In genomic region chr1:1197188-1197500, GRCh38 we compare ENCODE assay signal across 32 cellular contexts. TPM values are rescaled to one million over a fixed set of nuclear protein-coding genes. Genes with fewer than 3 reads are reported as not detected.
"Had no signal": no experiment of that assay in that cellular context is flagged by ENCODE, and none has a peak within 500 bp of the region (broad histone marks: within the 10 kb centered on the region; RNA-seq: fewer than 3 reads in every experiment).

No MANE protein-coding gene starts in this region.

- ATAC-seq: activated CD8-positive, alpha-beta T cell treated with anti-CD3 and anti-CD28 coated beads for 36 hours; activated T-cell treated with anti-CD3 and anti-CD28 coated beads, Interleukin-2, amount 50 U/mL, for 72 hours; Panc1 had no signal

- H3K4me3 Mint-ChIP-seq: activated B cell treated with CpG ODN at 0.5 μM for 24 hours; activated CD8-positive, alpha-beta T cell treated with anti-CD3 and anti-CD28 coated beads for 36 hours; activated naive CD4-positive, alpha-beta T cell treated with anti-CD3 and anti-CD28 coated beads, Interleukin-2, amount 50 U/mL, for 24 hours; activated naive CD8-positive, alpha-beta T cell treated with anti-CD3 and anti-CD28 coated beads, Interleukin-2, amount 10 ng/mL, durations not matched to agents 7 days and 5 days; activated T-cell treated with anti-CD3 and anti-CD28 coated beads, Interleukin-2, amount 50 U/mL, for 72 hours; T-helper 2 cell treated with Interferon-gamma antibody and Interleukin-4, amounts not matched to agents 5 μg/mL and 100 μg/mL, for 36 hours had no signal

- DNase-seq: activated CD4-positive, alpha-beta T cell treated with anti-CD3 and anti-CD28 coated beads for 4 hours; activated CD4-positive, CD25-positive, alpha-beta regulatory T cell treated with anti-CD3 and anti-CD28 coated beads, Interleukin-2, amount 50 U/mL, for 72 hours; activated CD8-positive, alpha-beta T cell treated with anti-CD3 and anti-CD28 coated beads for 36 hours; activated gamma-delta T cell; activated naive CD4-positive, alpha-beta T cell treated with Interleukin-2 at 50 U/mL for 16 hours; activated T-cell treated with anti-CD3 and anti-CD28 coated beads, Interleukin-2, amount 50 U/mL, for 72 hours; amygdala; Kasumi-1; KG1; MG63; NCI-H1048; NCI-H1105 treated with DMSO at 0.1 percent for 48 hours; NCI-H1436; NCI-H1694; NCI-H1930; NCI-H2081 treated with DMSO at 0.1 percent for 48 hours; NCI-H226; NCI-H446 treated with DMSO at 0.1 percent for 48 hours; NCI-H69; NCI-H82; SHP77 had no signal

- H3K27ac Mint-ChIP-seq: activated B cell treated with CpG ODN at 0.5 μM for 24 hours; activated CD8-positive, alpha-beta T cell treated with anti-CD3 and anti-CD28 coated beads for 36 hours; activated naive CD4-positive, alpha-beta T cell treated with anti-CD3 and anti-CD28 coated beads, Interleukin-2, amount 50 U/mL, for 24 hours; activated naive CD8-positive, alpha-beta T cell treated with anti-CD3 and anti-CD28 coated beads, Interleukin-2, amount 10 ng/mL, durations not matched to agents 7 days and 5 days; activated T-cell treated with anti-CD3 and anti-CD28 coated beads, Interleukin-2, amount 50 U/mL, for 72 hours; activated T-helper 2 cell treated with anti-CD3 and anti-CD28 coated beads, Interferon-gamma antibody, Interleukin-2, Interleukin-4, amounts not matched to agents 10 μg/mL and 5 μg/mL and 100 μg/mL, durations not matched to agents 14 hours and 24 hours and 36 hours; T-helper 2 cell treated with Interferon-gamma antibody and Interleukin-4, amounts not matched to agents 5 μg/mL and 100 μg/mL, for 36 hours had no signal

- H3K4me3 ChIP-seq: ascending aorta, cardiac muscle cell, MG63, SJSA1 had no signal

- H3K9me3 ChIP-seq: ascending aorta, MG63 had no signal

- H3K27me3 ChIP-seq: ascending aorta, MG63 had no signal

- H3K27me3 Mint-ChIP-seq: activated B cell treated with CpG ODN at 0.5 μM for 24 hours; activated CD8-positive, alpha-beta T cell treated with anti-CD3 and anti-CD28 coated beads for 36 hours; activated naive CD4-positive, alpha-beta T cell treated with anti-CD3 and anti-CD28 coated beads, Interleukin-2, amount 50 U/mL, for 24 hours; activated naive CD8-positive, alpha-beta T cell treated with anti-CD3 and anti-CD28 coated beads, Interleukin-2, amount 10 ng/mL, durations not matched to agents 7 days and 5 days had no signal

- H3K9me3 Mint-ChIP-seq: activated naive CD4-positive, alpha-beta T cell treated with anti-CD3 and anti-CD28 coated beads, Interleukin-2, amount 50 U/mL, for 24 hours had no signal

- H3K36me3 ChIP-seq: ascending aorta, cardiac muscle cell, MG63, SJSA1 had no signal

- H3K27ac ChIP-seq: ascending aorta, cardiac muscle cell, SJSA1 had no signal

RNA-seq across cellular contexts. Expression of gene TNFRSF18, which starts 9.2 kb away (rescaled TPM):
- total RNA-seq: ascending aorta, cardiac muscle cell, RPMI7951, SJSA1 had no signal

RNA-seq across cellular contexts. Expression of gene TNFRSF4, which starts 16.8 kb away (rescaled TPM):
- total RNA-seq: cardiac muscle cell, RPMI7951, SJSA1 had no signal
- polyA plus RNA-seq: cardiac muscle cell had no signal

RNA-seq across cellular contexts. Expression of gene TTLL10, which starts 23.5 kb away (rescaled TPM):
- total RNA-seq: activated CD8-positive, alpha-beta memory T cell treated with anti-CD3 and anti-CD28 coated beads for 36 hours; activated CD8-positive, alpha-beta T cell treated with anti-CD3 and anti-CD28 coated beads for 36 hours; activated naive CD8-positive, alpha-beta T cell treated with anti-CD3 and anti-CD28 coated beads, Interleukin-2, amount 10 ng/mL, durations not matched to agents 7 days and 5 days; activated T-helper 2 cell treated with anti-CD3 and anti-CD28 coated beads, Interferon-gamma antibody, Interleukin-2, Interleukin-4, amounts not matched to agents 10 μg/mL and 5 μg/mL and 100 μg/mL, durations not matched to agents 14 hours and 24 hours and 36 hours; ascending aorta; cardiac muscle cell; RPMI7951; SJSA1 had no signal
